7 cellular contexts compared by ENCODE assay signal in genomic region chr12:96432496-96433321, GRCh38. TPM values are rescaled to one million over a fixed set of nuclear protein-coding genes. Genes with fewer than 3 reads are reported as not detected.
DNase-seq lines count a peak whose midpoint lies in the region; ATAC-seq, FAIRE-seq and TF ChIP-seq lines count a peak whose summit lies in the region.
"Not testable (repeated sequence)": the region's sequence is repeated elsewhere in the genome, so short reads cannot be mapped to it uniquely, and the experiment has no call there.

No MANE protein-coding gene starts in this region.

- POLR2A ChIA-PET in CD8-positive, alpha-beta T cell (lab: Charles Lee): interaction anchor here (0.8 to 1.0 kb wide), 2 partner anchors 32 to 57 kb away, joined by 3 read pairs; partner anchors contain the start of gene CDK17
- POLR2A ChIA-PET in activated CD4-positive, alpha-beta T cell treated with anti-CD3 and anti-CD28 coated beads, Interleukin-2, amount 10 ng/mL, durations not matched to agents 7 days and 5 days (lab: Charles Lee): not testable (repeated sequence)
- POLR2A ChIA-PET in naive thymus-derived CD8-positive, alpha-beta T cell (lab: Charles Lee): interaction anchor here (0.7 kb wide), 1 partner anchor 11 kb away, joined by 3 read pairs; no protein-coding TSS in a partner anchor

- peaks cover 30% of the 10 kb centered on the region for H3K4me1 ChIP-seq in CD8-positive, alpha-beta T cell (ENCODE audit: insufficient read depth, low read length)
- peaks cover 19% of the 10 kb centered on the region for H3K4me1 ChIP-seq in astrocyte (ENCODE audit: insufficient read depth, low read length)

- H3K27ac ChIP-seq in CD8-positive, alpha-beta T cell (ENCODE audit: low read depth, low read length); astrocyte (ENCODE audit: low read depth, low read length): not testable (repeated sequence)

- peaks cover 32% of the 10 kb centered on the region for H3K4me1 Mint-ChIP-seq in CD8-positive, alpha-beta T cell (ENCODE audit: low read depth)
- H3K4me1 Mint-ChIP-seq in activated CD4-positive, alpha-beta T cell treated with anti-CD3 and anti-CD28 coated beads, Interleukin-2, amount 10 ng/mL, durations not matched to agents 7 days and 5 days: peaks cover 47% of the 10 kb centered on the region
- peaks cover 20% of the 10 kb centered on the region for H3K4me1 Mint-ChIP-seq in astrocyte (ENCODE audit: low read depth, unreplicated experiment)
- H3K4me1 Mint-ChIP-seq in naive thymus-derived CD8-positive, alpha-beta T cell: peaks cover 14 to 44% (median 35%) of the 10 kb centered on the region in 4 donors
- H3K4me1 Mint-ChIP-seq in stimulated activated naive CD8-positive, alpha-beta T cell treated with anti-CD3 and anti-CD28 coated beads, Interleukin-15, Interleukin-2, amounts not matched to agents 100 ng/mL and 50 ng/mL, for 24 hours (ENCODE audit: low read depth): peaks cover 47% of the 10 kb centered on the region

- not testable (repeated sequence) for TF ChIP-seq CTCF in CD8-positive, alpha-beta T cell (IDR thresholded peaks at IDR 0.05); astrocyte (IDR thresholded peaks at IDR 0.05; ENCODE audit: insufficient read depth, low read depth, low read length)

- not testable (repeated sequence) for H3K36me3 Mint-ChIP-seq in CD8-positive, alpha-beta T cell; activated CD4-positive, alpha-beta T cell treated with anti-CD3 and anti-CD28 coated beads, Interleukin-2, amount 10 ng/mL, durations not matched to agents 7 days and 5 days (ENCODE audit: low read depth); astrocyte (ENCODE audit: low read depth, unreplicated experiment); naive thymus-derived CD8-positive, alpha-beta T cell; stimulated activated naive CD8-positive, alpha-beta T cell treated with anti-CD3 and anti-CD28 coated beads, Interleukin-15, Interleukin-2, amounts not matched to agents 100 ng/mL and 50 ng/mL, for 24 hours (ENCODE audit: low read depth)

- H3K9ac ChIP-seq in astrocyte (ENCODE audit: low read length): not testable (repeated sequence)

- not testable (repeated sequence) for H3K9me3 Mint-ChIP-seq in CD8-positive, alpha-beta T cell; activated CD4-positive, alpha-beta T cell treated with anti-CD3 and anti-CD28 coated beads, Interleukin-2, amount 10 ng/mL, durations not matched to agents 7 days and 5 days; astrocyte (ENCODE audit: unreplicated experiment); naive thymus-derived CD8-positive, alpha-beta T cell; stimulated activated naive CD8-positive, alpha-beta T cell treated with anti-CD3 and anti-CD28 coated beads, Interleukin-15, Interleukin-2, amounts not matched to agents 100 ng/mL and 50 ng/mL, for 24 hours

- not testable (repeated sequence) for FAIRE-seq in astrocyte (lab: Jason Lieb, UNC)

- not testable (repeated sequence) for ATAC-seq in CD8-positive, alpha-beta T cell; naive thymus-derived CD8-positive, alpha-beta T cell
- ATAC-seq in HG03175 (IDR thresholded peaks at IDR 0.05; ENCODE audit: unreplicated experiment): peak; percentile 42

- H2AFZ ChIP-seq in astrocyte (ENCODE audit: low read depth, low read length): not testable (repeated sequence)

- H3K4me3 ChIP-seq in CD8-positive, alpha-beta T cell (ENCODE audit: low read depth, low read length); astrocyte (ENCODE audit: insufficient read depth, low read depth, low read length): not testable (repeated sequence)

- H3K27me3 ChIP-seq in CD8-positive, alpha-beta T cell (ENCODE audit: insufficient read depth, low read length); astrocyte (ENCODE audit: insufficient read depth, low read length): not testable (repeated sequence)

- peak overlapping the region; percentile 19 for H3K27ac Mint-ChIP-seq in CD8-positive, alpha-beta T cell
- peak overlapping the region; percentile 31 for H3K27ac Mint-ChIP-seq in activated CD4-positive, alpha-beta T cell treated with anti-CD3 and anti-CD28 coated beads, Interleukin-2, amount 10 ng/mL, durations not matched to agents 7 days and 5 days
- H3K27ac Mint-ChIP-seq in astrocyte (ENCODE audit: unreplicated experiment): peak overlapping the region; percentile 26
- peak overlapping the region in 9 of 10 donors; percentile 43 to 95 (median 84) for H3K27ac Mint-ChIP-seq in naive thymus-derived CD8-positive, alpha-beta T cell
- peak overlapping the region; percentile 52 for H3K27ac Mint-ChIP-seq in stimulated activated naive CD8-positive, alpha-beta T cell treated with anti-CD3 and anti-CD28 coated beads, Interleukin-15, Interleukin-2, amounts not matched to agents 100 ng/mL and 50 ng/mL, for 24 hours

- CTCF ChIA-PET in CD8-positive, alpha-beta T cell (lab: Charles Lee): interaction anchor here (1.0 to 1.6 kb wide), 3 partner anchors 16 to 68 kb away, joined by 3 read pairs; no protein-coding TSS in a partner anchor
- CTCF ChIA-PET in activated CD4-positive, alpha-beta T cell treated with anti-CD3 and anti-CD28 coated beads, Interleukin-2, amount 10 ng/mL, durations not matched to agents 7 days and 5 days (lab: Charles Lee): interaction anchor here (0.6 to 2.0 kb wide), 3 partner anchors 15 to 57 kb away, joined by 3 to 8 read pairs (median 6); partner anchors contain the start of genes CDK17 and CFAP54

- not testable (repeated sequence) for H3K36me3 ChIP-seq in CD8-positive, alpha-beta T cell (ENCODE audit: insufficient read depth, low read length); astrocyte (ENCODE audit: insufficient read depth, low read length)

- not testable (repeated sequence) for H3K9me3 ChIP-seq in CD8-positive, alpha-beta T cell (ENCODE audit: low read length); astrocyte (ENCODE audit: insufficient read depth, low read depth, low read length)

- not testable (repeated sequence) for H3K4me2 ChIP-seq in astrocyte (ENCODE audit: low read length)

- not testable (repeated sequence) for H4K20me1 ChIP-seq in astrocyte (ENCODE audit: insufficient read depth, low read length)

- intact Hi-C loops in CD8-positive, alpha-beta T cell (cut with DNase I, micrococcal nuclease): loop anchor here in 1 of 2 experiments (5.0 kb wide), 1 partner anchor 55 kb away; the partner anchor contains the start of gene CFAP54

- not testable (repeated sequence) for H3K4me3 Mint-ChIP-seq in CD8-positive, alpha-beta T cell; activated CD4-positive, alpha-beta T cell treated with anti-CD3 and anti-CD28 coated beads, Interleukin-2, amount 10 ng/mL, durations not matched to agents 7 days and 5 days; astrocyte (ENCODE audit: unreplicated experiment); naive thymus-derived CD8-positive, alpha-beta T cell; stimulated activated naive CD8-positive, alpha-beta T cell treated with anti-CD3 and anti-CD28 coated beads, Interleukin-15, Interleukin-2, amounts not matched to agents 100 ng/mL and 50 ng/mL, for 24 hours

- H3K79me2 ChIP-seq in astrocyte (ENCODE audit: insufficient read depth, low read length): not testable (repeated sequence)

- not testable (repeated sequence) for DNase-seq in CD8-positive, alpha-beta T cell; activated CD4-positive, alpha-beta T cell treated with anti-CD3 and anti-CD28 coated beads, Interleukin-2, amount 10 ng/mL, durations not matched to agents 7 days and 5 days; astrocyte (ENCODE audit: low read depth); naive thymus-derived CD8-positive, alpha-beta T cell
- peak; percentile 36 for DNase-seq in fibroblast of gingiva (ENCODE audit: low read depth)

- not testable (repeated sequence) for H3K27me3 Mint-ChIP-seq in CD8-positive, alpha-beta T cell (ENCODE audit: low read depth); activated CD4-positive, alpha-beta T cell treated with anti-CD3 and anti-CD28 coated beads, Interleukin-2, amount 10 ng/mL, durations not matched to agents 7 days and 5 days; astrocyte (ENCODE audit: low read depth, unreplicated experiment); naive thymus-derived CD8-positive, alpha-beta T cell; stimulated activated naive CD8-positive, alpha-beta T cell treated with anti-CD3 and anti-CD28 coated beads, Interleukin-15, Interleukin-2, amounts not matched to agents 100 ng/mL and 50 ng/mL, for 24 hours

RNA-seq across cellular contexts. Expression of gene CDK17, which starts 32.5 kb away (rescaled TPM):
- 100 to 1,000 TPM; 150 to 160 TPM for total RNA-seq in CD8-positive, alpha-beta T cell
- 10 to 100 TPM; 38.7 to 43.5 TPM for total RNA-seq in activated CD4-positive, alpha-beta T cell treated with anti-CD3 and anti-CD28 coated beads, Interleukin-2, amount 10 ng/mL, durations not matched to agents 7 days and 5 days
- 53.0 and 64.2 TPM in 2 replicates for total RNA-seq in astrocyte
- 10 to 100 TPM; 73.2 to 75.6 TPM for total RNA-seq in naive thymus-derived CD8-positive, alpha-beta T cell
- 10 to 100 TPM; 22.1 to 32.2 (median 26.6) TPM for polyA plus RNA-seq in naive thymus-derived CD8-positive, alpha-beta T cell

RNA-seq across cellular contexts. Expression of gene CFAP54, which starts 56.7 kb away (rescaled TPM):
- total RNA-seq in CD8-positive, alpha-beta T cell: 1 to 10 TPM; 1.0 to 1.2 TPM
- under 1 TPM; 0.23 to 0.40 TPM for total RNA-seq in activated CD4-positive, alpha-beta T cell treated with anti-CD3 and anti-CD28 coated beads, Interleukin-2, amount 10 ng/mL, durations not matched to agents 7 days and 5 days
- 0.62 and 1.1 TPM in 2 replicates for total RNA-seq in astrocyte
- total RNA-seq in naive thymus-derived CD8-positive, alpha-beta T cell: under 1 TPM; 0.49 to 0.82 TPM
- polyA plus RNA-seq in naive thymus-derived CD8-positive, alpha-beta T cell: not detected

Comparison
In these comparisons a context has a peak if more than half of its experiments do, and no peak if none do; other contexts are left out.
1. H3K27ac Mint-ChIP-seq: peak in every context shown above with its lines; median percentile 84 in naive thymus-derived CD8-positive, alpha-beta T cell; 52 in stimulated activated naive CD8-positive, alpha-beta T cell treated with anti-CD3 and anti-CD28 coated beads, Interleukin-15, Interleukin-2, amounts not matched to agents 100 ng/mL and 50 ng/mL, for 24 hours; 31 in activated CD4-positive, alpha-beta T cell treated with anti-CD3 and anti-CD28 coated beads, Interleukin-2, amount 10 ng/mL, durations not matched to agents 7 days and 5 days; 26 in astrocyte; 19 in CD8-positive, alpha-beta T cell.